ENCODE assay signal across 1 cellular context in genomic region chr22:24986816-24987215, GRCh38.
TF ChIP-seq lines count a peak whose summit lies in the region.

No MANE protein-coding gene starts in this region.

TF ChIP-seq in GM23338, 12 proteins besides CTCF, POLR2A, EP300 and RAD21 (continued from another document):
- no peak for TF ChIP-seq ETS1 (IDR thresholded peaks at IDR 0.05)
- TF ChIP-seq JUNB (IDR thresholded peaks at IDR 0.05; ENCODE audit: unreplicated experiment), result no peak
- no peak for TF ChIP-seq STAT1 (IDR thresholded peaks at IDR 0.05; ENCODE audit: unreplicated experiment)
- no peak for TF ChIP-seq EZH2phosphoT487 (IDR thresholded peaks at IDR 0.05; ENCODE audit: unreplicated experiment)
- TF ChIP-seq ZNF114 (CRISPR knock-in tag; IDR thresholded peaks at IDR 0.05), result no peak
- TF ChIP-seq POLR2AphosphoS5 (IDR thresholded peaks at IDR 0.05; ENCODE audit: low read depth), result no peak
